In genomic region chr17:76388966-76389888, GRCh38 we compare ENCODE assay signal across 1 cellular context.
TF ChIP-seq lines count a peak whose summit lies in the region.

No MANE protein-coding gene starts in this region.

TF ChIP-seq in HepG2, 621 proteins besides CTCF, POLR2A, EP300 and RAD21 (continued from another document and continues in another):
- TF ChIP-seq HMGXB3 (CRISPR knock-in tag; IDR thresholded peaks at IDR 0.05; ENCODE audit: borderline replicate concordance), result no peak
- no peak for TF ChIP-seq ZNF124 (CRISPR knock-in tag; IDR thresholded peaks at IDR 0.05)
- TF ChIP-seq KMT2A (CRISPR knock-in tag; IDR thresholded peaks at IDR 0.05), result no peak
- 0 out of 2 replicates have a peak, but pooled peaks have one; percentile 48 for TF ChIP-seq HNRNPL (IDR thresholded peaks at IDR 0.05; ENCODE audit: low read depth, low read length)
- peak; percentile 29; the same call in 1 of the 2 replicates for TF ChIP-seq ZNF574 (CRISPR knock-in tag; IDR thresholded peaks at IDR 0.05)
- no peak for TF ChIP-seq ZNF251 (CRISPR knock-in tag; IDR thresholded peaks at IDR 0.05)
- TF ChIP-seq ZNF256 (CRISPR knock-in tag; conservative IDR thresholded peaks at IDR 0.05), result no peak
- TF ChIP-seq KDM2A (CRISPR knock-in tag; IDR thresholded peaks at IDR 0.05; ENCODE audit: borderline replicate concordance, low read depth), result no peak; the same call in none of the 2 replicates
- peak; percentile 21; the same call in 1 of the 2 replicates for TF ChIP-seq GABPB1 (CRISPR knock-in tag; IDR thresholded peaks at IDR 0.05)
- no peak for TF ChIP-seq ZNF333 (CRISPR knock-in tag; IDR thresholded peaks at IDR 0.05; ENCODE audit: borderline replicate concordance)
- TF ChIP-seq ZFP91 (CRISPR knock-in tag; IDR thresholded peaks at IDR 0.05; ENCODE audit: borderline replicate concordance), result peak; percentile 16; the same call in 1 of the 2 replicates
- no peak for TF ChIP-seq ZBTB25 (CRISPR knock-in tag; IDR thresholded peaks at IDR 0.05)
- TF ChIP-seq BCL6 (CRISPR knock-in tag; IDR thresholded peaks at IDR 0.05), result no peak
- TF ChIP-seq ZNF609 (CRISPR knock-in tag; IDR thresholded peaks at IDR 0.05; ENCODE audit: borderline replicate concordance), result no peak
- TF ChIP-seq NFIC (IDR thresholded peaks at IDR 0.05; ENCODE audit: low read length), result 0 out of 2 replicates have a peak, but pooled peaks have one; percentile 48
- peak; percentile 25; the same call in 1 of the 2 replicates for TF ChIP-seq ZNF274 (CRISPR knock-in tag; IDR thresholded peaks at IDR 0.05)
- TF ChIP-seq KLF13 (CRISPR knock-in tag; IDR thresholded peaks at IDR 0.05), result 0 out of 2 replicates have a peak, but pooled peaks have one; percentile 53
- peak; percentile 45; the same call in 1 of the 2 replicates for TF ChIP-seq POLR2G (IDR thresholded peaks at IDR 0.05; ENCODE audit: low read depth, low read length)
- TF ChIP-seq ZNF747 (CRISPR knock-in tag; IDR thresholded peaks at IDR 0.05; ENCODE audit: borderline replicate concordance), result no peak
- TF ChIP-seq ZNF740 (CRISPR knock-in tag; IDR thresholded peaks at IDR 0.05), result peak; percentile 98
- no peak for TF ChIP-seq ZBTB3 (CRISPR knock-in tag; IDR thresholded peaks at IDR 0.05; ENCODE audit: borderline replicate concordance, low read depth)
- no peak for TF ChIP-seq NKX3-1 (CRISPR knock-in tag; IDR thresholded peaks at IDR 0.05)
- TF ChIP-seq ZNF615 (CRISPR knock-in tag; IDR thresholded peaks at IDR 0.05; ENCODE audit: borderline replicate concordance), result no peak
- no peak for TF ChIP-seq FOXA1 (IDR thresholded peaks at IDR 0.05)
- TF ChIP-seq FOXA1 (CRISPR knock-in tag; IDR thresholded peaks at IDR 0.05), result peak; percentile 21; the same call in 1 of the 2 replicates
- TF ChIP-seq ZSCAN5A (CRISPR knock-in tag; IDR thresholded peaks at IDR 0.05; ENCODE audit: borderline replicate concordance), result no peak
- TF ChIP-seq ZNF784 (CRISPR knock-in tag; IDR thresholded peaks at IDR 0.05; ENCODE audit: borderline replicate concordance), result 0 out of 2 replicates have a peak, but pooled peaks have one; percentile 39
- no peak for TF ChIP-seq ZFAT (CRISPR knock-in tag; conservative IDR thresholded peaks at IDR 0.05)
- peak; percentile 35; the same call in 1 of the 2 replicates for TF ChIP-seq ZNF362 (CRISPR knock-in tag; IDR thresholded peaks at IDR 0.05; ENCODE audit: borderline replicate concordance)
- peak; percentile 5; the same call in 1 of the 2 replicates for TF ChIP-seq FOXA3 (CRISPR knock-in tag; IDR thresholded peaks at IDR 0.05)
- peak; percentile 27; the same call in 1 of the 2 replicates for TF ChIP-seq HOXA3 (CRISPR knock-in tag; IDR thresholded peaks at IDR 0.05)
- peak; percentile 100 for TF ChIP-seq PATZ1 (CRISPR knock-in tag; IDR thresholded peaks at IDR 0.05)
- TF ChIP-seq ZNF263 (CRISPR knock-in tag; IDR thresholded peaks at IDR 0.05), result no peak
